In the genomic region with DNA sequence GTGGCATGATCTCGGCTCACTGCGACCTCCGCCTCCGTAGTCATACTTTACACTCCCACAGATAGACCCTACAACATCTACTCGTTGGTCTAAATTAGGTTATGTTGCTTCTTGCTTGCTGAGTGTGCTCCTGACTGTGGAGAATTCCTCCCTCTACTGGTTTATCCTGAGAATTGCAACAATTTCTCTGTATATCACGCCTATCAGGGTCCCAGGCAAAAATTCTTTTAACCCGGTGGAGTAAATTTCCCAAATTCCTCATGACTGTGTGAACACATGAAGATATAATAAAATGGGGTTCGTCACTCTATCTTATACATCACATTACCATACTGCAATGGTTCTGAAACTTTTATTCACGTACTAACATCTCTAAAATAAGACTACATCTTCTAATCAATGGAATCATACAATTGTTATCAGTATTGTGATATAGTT, we compare ENCODE assay signal across 8 cellular contexts.
DNase-seq lines count a peak whose midpoint lies in the region; ATAC-seq, FAIRE-seq and TF ChIP-seq lines count a peak whose summit lies in the region.

No MANE protein-coding gene starts in this region.

- intact Hi-C loops in K562 (cut with micrococcal nuclease) = loop anchor here (2.0 to 5.0 kb wide), 3 partner anchors 92 to 483 kb away; no protein-coding TSS in a partner anchor

- H3K4me3 Mint-ChIP-seq in CD4-positive, CD25-positive, alpha-beta regulatory T cell = no peak overlapping the region
- H3K4me3 Mint-ChIP-seq in activated CD4-positive, alpha-beta T cell treated with anti-CD3 and anti-CD28 coated beads, Interleukin-2, amount 10 ng/mL, durations not matched to agents 7 days and 5 days = no peak overlapping the region

- ATAC-seq in CD4-positive, CD25-positive, alpha-beta regulatory T cell (ENCODE audit: low read depth in 2 of 2) = peak in 1 of 2 donors; percentile 25
- peak; percentile 94 for ATAC-seq in GM18861 (IDR thresholded peaks at IDR 0.05; ENCODE audit: unreplicated experiment)
- ATAC-seq in HG03280 (IDR thresholded peaks at IDR 0.05; ENCODE audit: unreplicated experiment) = peak; percentile 71
- peak; percentile 90 for ATAC-seq in K562
- ATAC-seq in thoracic aorta (ENCODE audit: insufficient number of reproducible peaks, low FRiP score, low read depth) = peak; percentile 71

- no peaks in the 10 kb centered on the region for H3K4me1 ChIP-seq in CD4-positive, CD25-positive, alpha-beta regulatory T cell (ENCODE audit: control insufficient read depth, insufficient read depth, low read length, poor library complexity, severe bottlenecking)
- no peaks in the 10 kb centered on the region for H3K4me1 ChIP-seq in K562 (replicated peaks in 1 of 2; ENCODE audit: control insufficient read depth in 2 of 2, insufficient read depth in 2 of 2, low read length in 2 of 2)
- no peaks in the 10 kb centered on the region for H3K4me1 ChIP-seq in thoracic aorta (ENCODE audit: control insufficient read depth in 1 of 2, low read depth in 2 of 2)

- no peak for TF ChIP-seq EP300 in K562 (IDR thresholded peaks at IDR 0.05; ENCODE audit: low read length)

- peak; percentile 76 to 77 for TF ChIP-seq RAD21 in K562 (CRISPR knock-in tag; conservative IDR thresholded peaks at IDR 0.05 in 1 of 2, IDR thresholded peaks at IDR 0.05 in 1 of 2)

- no peaks in the 10 kb centered on the region for H3K9me1 ChIP-seq in K562 (ENCODE audit: control insufficient read depth, insufficient read depth, low read length)

- no peak overlapping the region for H3K27ac Mint-ChIP-seq in CD4-positive, CD25-positive, alpha-beta regulatory T cell
- no peak overlapping the region for H3K27ac Mint-ChIP-seq in activated CD4-positive, alpha-beta T cell treated with anti-CD3 and anti-CD28 coated beads, Interleukin-2, amount 10 ng/mL, durations not matched to agents 7 days and 5 days

- no peaks in the 10 kb centered on the region for H3K4me1 Mint-ChIP-seq in CD4-positive, CD25-positive, alpha-beta regulatory T cell
- no peaks in the 10 kb centered on the region for H3K4me1 Mint-ChIP-seq in activated CD4-positive, alpha-beta T cell treated with anti-CD3 and anti-CD28 coated beads, Interleukin-2, amount 10 ng/mL, durations not matched to agents 7 days and 5 days

- peaks cover 22% of the 10 kb centered on the region for H3K27me3 Mint-ChIP-seq in CD4-positive, CD25-positive, alpha-beta regulatory T cell
- peaks cover 2% of the 10 kb centered on the region for H3K27me3 Mint-ChIP-seq in activated CD4-positive, alpha-beta T cell treated with anti-CD3 and anti-CD28 coated beads, Interleukin-2, amount 10 ng/mL, durations not matched to agents 7 days and 5 days

- no peak overlapping the region for H3K4me3 ChIP-seq in CD4-positive, CD25-positive, alpha-beta regulatory T cell (ENCODE audit: low read depth, low read length)
- H3K4me3 ChIP-seq in K562 (no peak overlapping the region), thoracic aorta (no peak overlapping the region)

- FAIRE-seq in K562 (lab: Jason Lieb, UNC) (peak; percentile 88), islet of Langerhans (lab: Jason Lieb, UNC) (peak; percentile 95)

- H3K36me3 Mint-ChIP-seq in CD4-positive, CD25-positive, alpha-beta regulatory T cell = no peaks in the 10 kb centered on the region
- H3K36me3 Mint-ChIP-seq in activated CD4-positive, alpha-beta T cell treated with anti-CD3 and anti-CD28 coated beads, Interleukin-2, amount 10 ng/mL, durations not matched to agents 7 days and 5 days (ENCODE audit: low read depth) = no peaks in the 10 kb centered on the region

- H2AFZ ChIP-seq in K562 (ENCODE audit: low read depth, low read length) = no peak overlapping the region

- H3K27me3 ChIP-seq in CD4-positive, CD25-positive, alpha-beta regulatory T cell (ENCODE audit: control insufficient read depth, insufficient read depth, low read length) = no peaks in the 10 kb centered on the region
- H3K27me3 ChIP-seq in K562 (ENCODE audit: control insufficient read depth in 2 of 2, insufficient read depth in 2 of 2, low read length in 2 of 2) = no peaks in the 10 kb centered on the region
- H3K27me3 ChIP-seq in thoracic aorta (replicated peaks; ENCODE audit: insufficient read depth) = no peaks in the 10 kb centered on the region

- peak in 2 of 3 donors; percentile 28 to 40 for DNase-seq in CD4-positive, CD25-positive, alpha-beta regulatory T cell
- DNase-seq in NCI-H526 (lab: John Stamatoyannopoulos, UW) = peak; percentile 46 to 67
- DNase-seq in K562 (ENCODE audit: extremely low read depth in 1 of 4, low spot score in 3 of 4) = peak; percentile 18 to 49 (median 30)
- DNase-seq in thoracic aorta (ENCODE audit: low spot score) = no peak
- DNase-seq in activated CD4-positive, alpha-beta T cell treated with anti-CD3 and anti-CD28 coated beads, Interleukin-2, amount 10 ng/mL, durations not matched to agents 7 days and 5 days = no peak

- H3K9me3 Mint-ChIP-seq in CD4-positive, CD25-positive, alpha-beta regulatory T cell = no peaks in the 10 kb centered on the region
- no peaks in the 10 kb centered on the region for H3K9me3 Mint-ChIP-seq in activated CD4-positive, alpha-beta T cell treated with anti-CD3 and anti-CD28 coated beads, Interleukin-2, amount 10 ng/mL, durations not matched to agents 7 days and 5 days

- H3K79me2 ChIP-seq in K562 (ENCODE audit: control insufficient read depth, insufficient read depth, low read length) = no peaks in the 10 kb centered on the region

- no peak overlapping the region for H3K9ac ChIP-seq in K562 (ENCODE audit: insufficient read depth in 1 of 2, low read depth in 2 of 2, low read length in 2 of 2)

- 2% methylated on average over 9 of the region's 9 CpGs for WGBS in K562 (ENCODE audit: insufficient coverage, low coverage, missing lambda C conversion rate)

- no peak overlapping the region for H3K27ac ChIP-seq in CD4-positive, CD25-positive, alpha-beta regulatory T cell (ENCODE audit: insufficient read depth, low read length, poor library complexity, severe bottlenecking)
- H3K27ac ChIP-seq in K562 (ENCODE audit: extremely low read depth, low read depth, low read length) (no peak overlapping the region), thoracic aorta (no peak overlapping the region)

- TF ChIP-seq CTCF in K562 (IDR thresholded peaks at IDR 0.05 in 2 of 3, conservative IDR thresholded peaks at IDR 0.05 in 1 of 3; ENCODE audit: insufficient read depth in 2 of 3, low read depth in 1 of 3, low read length in 3 of 3) = peak; percentile 65 to 81 (median 68)
- TF ChIP-seq CTCF in thoracic aorta (IDR thresholded peaks at IDR 0.05) = peak; percentile 67

- in situ Hi-C loops in K562 (cut with MboI) = loop anchor here (10.0 kb wide), 1 partner anchor 489 kb away; no protein-coding TSS in a partner anchor

- no peaks in the 10 kb centered on the region for H3K36me3 ChIP-seq in CD4-positive, CD25-positive, alpha-beta regulatory T cell (ENCODE audit: control insufficient read depth, insufficient read depth, low read length)
- H3K36me3 ChIP-seq in K562 (ENCODE audit: control insufficient read depth, insufficient read depth, low read length) (no peaks in the 10 kb centered on the region), thoracic aorta (no peaks in the 10 kb centered on the region)

- POLR2A ChIA-PET in K562 (lab: Yijun Ruan, JAX) = no interaction called here
- POLR2A ChIA-PET in activated CD4-positive, alpha-beta T cell treated with anti-CD3 and anti-CD28 coated beads, Interleukin-2, amount 10 ng/mL, durations not matched to agents 7 days and 5 days (lab: Charles Lee) = no interaction called here

- TF ChIP-seq POLR2A in K562 (conservative IDR thresholded peaks at IDR 0.05) = no peak

- no peaks in the 10 kb centered on the region for H3K9me3 ChIP-seq in CD4-positive, CD25-positive, alpha-beta regulatory T cell (ENCODE audit: control insufficient read depth in 2 of 2, low read length in 2 of 2)
- H3K9me3 ChIP-seq in K562 (replicated peaks; ENCODE audit: control insufficient read depth, insufficient read depth, low read depth, low read length) (no peaks in the 10 kb centered on the region), thoracic aorta (no peaks in the 10 kb centered on the region)

- H3K4me2 ChIP-seq in K562 (ENCODE audit: insufficient read depth, low read length) = no peak overlapping the region

- BruUV-seq in K562 (replicated peaks; lab: Mats Ljungman, UMichigan) = no TSS peak

- no peaks in the 10 kb centered on the region for H4K20me1 ChIP-seq in K562 (replicated peaks; ENCODE audit: control insufficient read depth, insufficient read depth, low read length)

- CTCF ChIA-PET in K562 (lab: Yijun Ruan, JAX; ENCODE audit: low intra/inter-chr PET ratio) = interaction anchor here (1.2 to 1.6 kb wide), 2 partner anchors 339 to 713 kb away, joined by 4 to 6 read pairs; no protein-coding TSS in a partner anchor
- CTCF ChIA-PET in activated CD4-positive, alpha-beta T cell treated with anti-CD3 and anti-CD28 coated beads, Interleukin-2, amount 10 ng/mL, durations not matched to agents 7 days and 5 days (lab: Charles Lee) = no interaction called here

TF ChIP-seq in K562, 482 proteins besides CTCF, POLR2A, EP300 and RAD21:
- TF ChIP-seq RB1 (IDR thresholded peaks at IDR 0.05; ENCODE audit: low read depth) = peak; percentile 20; the same call in 1 of the 2 replicates
- TF ChIP-seq, protein P1, sequence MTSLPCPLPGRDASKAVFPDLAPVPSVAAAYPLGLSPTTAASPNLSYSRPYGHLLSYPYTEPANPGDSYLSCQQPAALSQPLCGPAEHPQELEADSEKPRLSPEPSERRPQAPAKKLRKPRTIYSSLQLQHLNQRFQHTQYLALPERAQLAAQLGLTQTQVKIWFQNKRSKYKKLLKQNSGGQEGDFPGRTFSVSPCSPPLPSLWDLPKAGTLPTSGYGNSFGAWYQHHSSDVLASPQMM (CRISPR knock-in tag; IDR thresholded peaks at IDR 0.05) = no peak
- TF ChIP-seq, protein P2, sequence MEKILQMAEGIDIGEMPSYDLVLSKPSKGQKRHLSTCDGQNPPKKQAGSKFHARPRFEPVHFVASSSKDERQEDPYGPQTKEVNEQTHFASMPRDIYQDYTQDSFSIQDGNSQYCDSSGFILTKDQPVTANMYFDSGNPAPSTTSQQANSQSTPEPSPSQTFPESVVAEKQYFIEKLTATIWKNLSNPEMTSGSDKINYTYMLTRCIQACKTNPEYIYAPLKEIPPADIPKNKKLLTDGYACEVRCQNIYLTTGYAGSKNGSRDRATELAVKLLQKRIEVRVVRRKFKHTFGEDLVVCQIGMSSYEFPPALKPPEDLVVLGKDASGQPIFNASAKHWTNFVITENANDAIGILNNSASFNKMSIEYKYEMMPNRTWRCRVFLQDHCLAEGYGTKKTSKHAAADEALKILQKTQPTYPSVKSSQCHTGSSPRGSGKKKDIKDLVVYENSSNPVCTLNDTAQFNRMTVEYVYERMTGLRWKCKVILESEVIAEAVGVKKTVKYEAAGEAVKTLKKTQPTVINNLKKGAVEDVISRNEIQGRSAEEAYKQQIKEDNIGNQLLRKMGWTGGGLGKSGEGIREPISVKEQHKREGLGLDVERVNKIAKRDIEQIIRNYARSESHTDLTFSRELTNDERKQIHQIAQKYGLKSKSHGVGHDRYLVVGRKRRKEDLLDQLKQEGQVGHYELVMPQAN (IDR thresholded peaks at IDR 0.05; ENCODE audit: borderline replicate concordance) = no peak
- TF ChIP-seq SMC3 (conservative IDR thresholded peaks at IDR 0.05; ENCODE audit: insufficient read depth, low read depth, low read length) = 0 out of 2 replicates have a peak, but pooled peaks have one; percentile 36
- TF ChIP-seq ZNF785 (CRISPR knock-in tag; IDR thresholded peaks at IDR 0.05) = no peak
- TF ChIP-seq CC2D1A (IDR thresholded peaks at IDR 0.05) = no peak

Comparison
In these comparisons a context has a peak if more than half of its experiments do, and no peak if none do; other contexts are left out.
1. DNase-seq: peak in CD4-positive, CD25-positive, alpha-beta regulatory T cell (2 of 3), NCI-H526 (2 of 2) and K562 (4 of 4); none in thoracic aorta (single experiment) and activated CD4-positive, alpha-beta T cell treated with anti-CD3 and anti-CD28 coated beads, Interleukin-2, amount 10 ng/mL, durations not matched to agents 7 days and 5 days (single experiment).